ENCODE assay signal across 12 cellular contexts in the genomic region with DNA sequence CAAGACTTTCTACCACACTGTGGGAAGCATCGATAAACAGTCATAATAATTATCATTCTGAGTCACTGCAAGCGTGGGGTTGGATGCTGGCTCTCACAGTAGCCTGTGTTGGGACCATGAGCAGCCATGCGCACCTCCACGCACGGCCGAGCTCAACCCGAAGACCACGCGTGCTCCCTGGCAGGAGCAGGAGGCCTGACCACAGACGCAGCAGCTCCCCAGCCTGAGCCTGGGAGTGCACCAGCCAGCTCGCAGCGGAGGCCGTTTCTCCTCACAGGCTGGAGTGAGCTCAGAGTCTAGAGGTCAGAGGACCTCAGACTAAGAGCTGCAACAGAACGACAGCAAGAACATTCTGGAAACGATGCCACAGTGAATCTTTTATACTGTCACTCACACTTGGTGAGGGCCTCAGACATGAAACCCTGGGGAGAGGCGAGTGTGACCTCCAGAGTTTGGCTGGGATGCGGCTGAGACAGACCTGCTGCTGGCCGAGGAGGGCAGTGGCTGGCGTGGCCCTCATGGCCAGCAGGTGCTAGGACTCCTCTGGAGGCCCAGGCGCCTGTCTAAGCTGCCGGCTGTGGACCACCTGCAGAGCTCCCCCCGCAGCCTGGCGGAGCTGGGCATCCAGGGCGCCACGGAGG. TPM values are rescaled to one million over a fixed set of nuclear protein-coding genes. Genes with fewer than 3 reads are reported as not detected.
DNase-seq lines count a peak whose midpoint lies in the region; ATAC-seq and TF ChIP-seq lines count a peak whose summit lies in the region.
"Had no signal": no experiment of that assay in that cellular context is flagged by ENCODE, and none has a peak within 500 bp of the region (broad histone marks: within the 10 kb centered on the region; RNA-seq: fewer than 3 reads in every experiment).

No MANE protein-coding gene starts in this region.

- ATAC-seq in left ventricle myocardium superior (no peak), GM21619 (IDR thresholded peaks at IDR 0.05; ENCODE audit: unreplicated experiment) (no peak)

- intact Hi-C loops in left ventricle myocardium superior (cut with micrococcal nuclease) (no loop called here), cardiac septum (cut with DNase I) (no loop called here)

- H3K79me2 ChIP-seq in OCI-LY3 (ENCODE audit: low read length), result peaks cover 19% of the 10 kb centered on the region

- H3K36me3 ChIP-seq in OCI-LY3 (replicated peaks; ENCODE audit: low read depth, low read length), result peaks cover 20% of the 10 kb centered on the region

- no peak for TF ChIP-seq CTCF in OCI-LY3 (IDR thresholded peaks at IDR 0.05; ENCODE audit: low read depth, low read length)
- no peak for TF ChIP-seq CTCF in fibroblast of mammary gland (conservative IDR thresholded peaks at IDR 0.05; ENCODE audit: control insufficient read depth, insufficient read depth, low read depth, low read length)

- H3K4me2 ChIP-seq in OCI-LY3 (ENCODE audit: low read length), result 0 out of 2 replicates have a peak overlapping the region, but pooled peaks have one; percentile 24

- no peak overlapping the region for H2AFZ ChIP-seq in OCI-LY3 (ENCODE audit: low read depth, low read length)

- peaks cover 9% of the 10 kb centered on the region; the same call in 1 of the 2 replicates for H4K20me1 ChIP-seq in OCI-LY3 (ENCODE audit: insufficient read depth, low read length)

- no peaks in the 10 kb centered on the region for H3K27me3 ChIP-seq in OCI-LY3 (ENCODE audit: low read depth, low read length)

- 0 out of 2 replicates have a peak overlapping the region, but pooled peaks have one; percentile 6 for H3K27ac ChIP-seq in OCI-LY3 (ENCODE audit: low read length)

- H3K4me3 ChIP-seq in OCI-LY3 (ENCODE audit: low read length) (no peak overlapping the region), fibroblast of mammary gland (ENCODE audit: control insufficient read depth, low read depth, low read length) (no peak overlapping the region)

- H3K9me3 ChIP-seq in OCI-LY3 (ENCODE audit: insufficient read depth, low read length), result no peaks in the 10 kb centered on the region

- H3K4me1 ChIP-seq in OCI-LY3 (ENCODE audit: low read length), result peaks cover 22% of the 10 kb centered on the region

- H3K9ac ChIP-seq in OCI-LY3 (ENCODE audit: low read length), result no peak overlapping the region

- DNase-seq in left ventricle myocardium superior (peak; percentile 24), cardiac septum (ENCODE audit: low spot score) (no peak), fibroblast of mammary gland (ENCODE audit: low read depth) (peak; percentile 79), KG1 (lab: John Stamatoyannopoulos, UW) (no peak), NCI-H2107 treated with DMSO at 0.1 percent for 48 hours (lab: John Stamatoyannopoulos, UW; ENCODE audit: unreplicated experiment) (no peak), ecto neural progenitor cell (ENCODE audit: low spot score) (no peak)
- DNase-seq: CD8-positive, alpha-beta memory T cell; cortex of kidney; NCI-H2227 treated with DMSO at 0.1 percent for 48 hours; stimulated activated CD4-positive, alpha-beta T cell treated with anti-CD3 and anti-CD28 coated beads, Interleukin-2, amount 100 ng/mL, for 24 hours had no signal

RNA-seq across cellular contexts. Expression of a gene that starts 6.0 kb away (rescaled TPM):
- total RNA-seq in left ventricle myocardium superior (53.7 TPM), cardiac septum (61.0 TPM)

RNA-seq across cellular contexts. Expression of a gene that starts 6.3 kb away (rescaled TPM):
- total RNA-seq in left ventricle myocardium superior (13.8 TPM), cardiac septum (12.6 TPM)

RNA-seq across cellular contexts. Expression of a gene that starts 22.4 kb away (rescaled TPM):
- 13.6 TPM for total RNA-seq in left ventricle myocardium superior
- 6.8 TPM for total RNA-seq in cardiac septum

RNA-seq across cellular contexts. Expression of a gene that starts 50.0 kb away (rescaled TPM):
- total RNA-seq in left ventricle myocardium superior, result 46.6 TPM
- total RNA-seq in cardiac septum, result 36.0 TPM

Comparison
In these comparisons a context has a peak if more than half of its experiments do, and no peak if none do; other contexts are left out.
1. DNase-seq: peak in left ventricle myocardium superior (single experiment) and fibroblast of mammary gland (single experiment); none in cardiac septum (single experiment), KG1 (single experiment), NCI-H2107 treated with DMSO at 0.1 percent for 48 hours (single experiment) and ecto neural progenitor cell (single experiment).